ENCODE assay signal across 23 cellular contexts in genomic region chr1:7560128-7560527, GRCh38.
"Had no signal": no experiment of that assay in that cellular context is flagged by ENCODE, and none has a peak within 500 bp of the region (broad histone marks: within the 10 kb centered on the region; RNA-seq: fewer than 3 reads in every experiment).

No MANE protein-coding gene starts in this region.

- H3K4me3 Mint-ChIP-seq: activated B cell treated with CpG ODN at 0.5 μM for 24 hours; activated CD4-positive, alpha-beta memory T cell treated with anti-CD3 and anti-CD28 coated beads for 36 hours; activated CD4-positive, alpha-beta T cell treated with anti-CD3 and anti-CD28 coated beads, Interleukin-2, amount 10 ng/mL, durations not matched to agents 7 days and 5 days; activated naive CD8-positive, alpha-beta T cell treated with anti-CD3 and anti-CD28 coated beads, Interleukin-2, amount 10 ng/mL, durations not matched to agents 7 days and 5 days; activated T-cell treated with anti-CD3 and anti-CD28 coated beads, Interleukin-2, amount 50 U/mL, for 4 hours; T-helper 1 cell treated with Interleukin-12 subunit alpha and Interleukin-12 subunit beta and Interleukin-4 antibody, amounts not matched to agents 30 μg/mL and 1 μg/mL, for 36 hours had no signal

- ATAC-seq: activated T-cell treated with anti-CD3 and anti-CD28 coated beads, Interleukin-2, amount 50 U/mL, for 4 hours had no signal

- H3K27me3 Mint-ChIP-seq: activated naive CD8-positive, alpha-beta T cell treated with anti-CD3 and anti-CD28 coated beads, Interleukin-2, amount 10 ng/mL, durations not matched to agents 7 days and 5 days had no signal

- H3K9me3 Mint-ChIP-seq: activated B cell treated with CpG ODN at 0.5 μM for 24 hours; activated CD4-positive, alpha-beta memory T cell treated with anti-CD3 and anti-CD28 coated beads for 36 hours; activated CD4-positive, alpha-beta T cell treated with anti-CD3 and anti-CD28 coated beads, Interleukin-2, amount 10 ng/mL, durations not matched to agents 7 days and 5 days; activated naive CD8-positive, alpha-beta T cell treated with anti-CD3 and anti-CD28 coated beads, Interleukin-2, amount 10 ng/mL, durations not matched to agents 7 days and 5 days; activated T-cell treated with anti-CD3 and anti-CD28 coated beads, Interleukin-2, amount 50 U/mL, for 4 hours; T-helper 1 cell treated with Interleukin-12 subunit alpha and Interleukin-12 subunit beta and Interleukin-4 antibody, amounts not matched to agents 30 μg/mL and 1 μg/mL, for 36 hours had no signal

- H3K27ac Mint-ChIP-seq: activated B cell treated with CpG ODN at 0.5 μM for 24 hours; activated CD4-positive, alpha-beta memory T cell treated with anti-CD3 and anti-CD28 coated beads for 36 hours; activated CD4-positive, alpha-beta T cell treated with anti-CD3 and anti-CD28 coated beads, Interleukin-2, amount 10 ng/mL, durations not matched to agents 7 days and 5 days; activated naive CD8-positive, alpha-beta T cell treated with anti-CD3 and anti-CD28 coated beads, Interleukin-2, amount 10 ng/mL, durations not matched to agents 7 days and 5 days; T-helper 1 cell treated with Interleukin-12 subunit alpha and Interleukin-12 subunit beta and Interleukin-4 antibody, amounts not matched to agents 30 μg/mL and 1 μg/mL, for 36 hours had no signal

- H3K4me1 Mint-ChIP-seq: activated B cell treated with CpG ODN at 0.5 μM for 24 hours; activated CD4-positive, alpha-beta T cell treated with anti-CD3 and anti-CD28 coated beads, Interleukin-2, amount 10 ng/mL, durations not matched to agents 7 days and 5 days had no signal

- H3K36me3 Mint-ChIP-seq: activated CD4-positive, alpha-beta memory T cell treated with anti-CD3 and anti-CD28 coated beads for 36 hours; activated naive CD8-positive, alpha-beta T cell treated with anti-CD3 and anti-CD28 coated beads, Interleukin-2, amount 10 ng/mL, durations not matched to agents 7 days and 5 days had no signal

- DNase-seq: activated B cell treated with CpG ODN at 0.5 μM for 24 hours; activated CD4-positive, alpha-beta memory T cell treated with anti-CD3 and anti-CD28 coated beads for 36 hours; activated CD4-positive, alpha-beta T cell treated with anti-CD3 and anti-CD28 coated beads, Interleukin-2, amount 10 ng/mL, durations not matched to agents 7 days and 5 days; activated CD8-positive, alpha-beta memory T cell treated with anti-CD3 and anti-CD28 coated beads for 24 hours; activated naive CD4-positive, alpha-beta T cell treated with anti-CD3 and anti-CD28 coated beads, Interleukin-2, amount 50 U/mL, for 16 hours; activated naive CD8-positive, alpha-beta T cell treated with anti-CD3 and anti-CD28 coated beads, Interleukin-2, amount 10 ng/mL, durations not matched to agents 7 days and 5 days; activated T-cell treated with anti-CD3 and anti-CD28 coated beads, Interleukin-2, amount 50 U/mL, for 4 hours; adrenal gland; anterior cingulate cortex; central memory CD4-positive, alpha-beta T cell; MM.1S; NCI-H1105; NCI-H1436; NCI-H1694 treated with DMSO at 0.1 percent for 48 hours; NCI-H2029 treated with DMSO at 0.1 percent for 48 hours; NCI-H345; NCI-H510A; NCI-H526 treated with DMSO at 0.1 percent for 48 hours; NK-92 treated with Interleukin-12 subunit alpha and Interleukin-12 subunit beta, amount 100 ng/mL, for 24 hours; OCI-M1; RPMI8226; SHP77 had no signal
